In genomic region chr4:82381235-82381634, GRCh38 we compare ENCODE assay signal across 16 cellular contexts.
"Had no signal": no experiment of that assay in that cellular context is flagged by ENCODE, and none has a peak within 500 bp of the region (broad histone marks: within the 10 kb centered on the region; RNA-seq: fewer than 3 reads in every experiment).

No MANE protein-coding gene starts in this region.

- H3K27me3 ChIP-seq: breast epithelium, right lobe of liver, suprapubic skin, vagina had no signal

- DNase-seq: activated CD4-positive, alpha-beta T cell treated with anti-CD3 and anti-CD28 coated beads for 36 hours; activated CD4-positive, alpha-beta T cell treated with anti-CD3 and anti-CD28 coated beads, Interleukin-2, amount 50 U/mL, for 48 hours; activated gamma-delta T cell; effector memory CD8-positive, alpha-beta T cell; mesenchymal stem cell; naive thymus-derived CD8-positive, alpha-beta T cell; right lobe of liver; stimulated activated CD4-positive, alpha-beta T cell treated with anti-CD3 and anti-CD28 coated beads, Interleukin-4, amount 100 ng/mL, for 1 hour; stimulated activated naive CD8-positive, alpha-beta T cell treated with anti-CD3 and anti-CD28 coated beads, Interleukin-15, amount 100 ng/mL, for 72 hours; trophoblast cell had no signal

- H3K9me3 ChIP-seq: breast epithelium, prostate gland, right lobe of liver, suprapubic skin, vagina had no signal

- FAIRE-seq: astrocyte had no signal

- H3K4me2 ChIP-seq: smooth muscle cell had no signal

- H3K27ac ChIP-seq: breast epithelium, prostate gland, right lobe of liver, suprapubic skin, vagina had no signal

- H3K4me3 ChIP-seq: breast epithelium, prostate gland, right lobe of liver, smooth muscle cell, suprapubic skin, vagina had no signal

- H3K36me3 ChIP-seq: breast epithelium, prostate gland, right lobe of liver, vagina had no signal

- ATAC-seq: naive thymus-derived CD8-positive, alpha-beta T cell; stimulated activated naive CD8-positive, alpha-beta T cell treated with anti-CD3 and anti-CD28 coated beads, Interleukin-15, amount 100 ng/mL, for 72 hours had no signal

- H3K4me1 ChIP-seq: breast epithelium, prostate gland, right lobe of liver had no signal
